Comparison of ENCODE assay signal across 8 cellular contexts in the genomic region with DNA sequence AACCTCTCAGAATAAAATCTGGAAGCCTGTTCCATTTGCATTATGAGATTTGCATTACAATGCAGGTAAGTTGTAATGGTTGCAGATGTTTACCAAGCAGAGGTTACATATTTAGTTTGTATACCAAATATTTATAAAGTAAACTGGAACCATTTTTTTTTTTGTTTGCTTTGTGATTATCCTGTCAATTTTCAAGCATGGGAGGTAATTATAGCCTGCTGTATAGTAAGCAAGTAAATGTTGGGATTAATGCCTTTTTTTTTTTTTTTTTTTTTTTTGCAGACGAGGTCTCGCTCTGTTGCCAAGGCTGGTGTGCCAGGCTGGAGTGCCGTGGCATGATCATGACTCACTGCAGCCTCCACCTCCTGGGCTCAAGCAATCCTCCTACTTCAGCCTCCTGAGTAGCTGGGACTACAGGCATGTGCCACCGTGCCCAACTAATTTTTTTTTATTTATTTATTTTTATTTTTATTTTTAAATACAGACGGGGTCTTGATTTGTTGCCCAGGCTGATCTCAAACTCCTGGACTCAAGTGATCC. TPM values are rescaled to one million over a fixed set of nuclear protein-coding genes. Genes with fewer than 3 reads are reported as not detected.
DNase-seq lines count a peak whose midpoint lies in the region; ATAC-seq and TF ChIP-seq lines count a peak whose summit lies in the region.

No MANE protein-coding gene starts in this region.

- TF ChIP-seq CTCF in breast epithelium (IDR thresholded peaks at IDR 0.05) (no peak), prostate gland (IDR thresholded peaks at IDR 0.05) (no peak)

- intact Hi-C loops in breast epithelium (cut with DNase I; ENCODE audit: low total_unique reads) = no loop called here
- intact Hi-C loops in prostate gland (cut with DNase I) = no loop called here
- intact Hi-C loops in CD4-positive, alpha-beta memory T cell (cut with micrococcal nuclease) = no loop called here

- H3K27me3 ChIP-seq in breast epithelium = no peaks in the 10 kb centered on the region
- no peaks in the 10 kb centered on the region for H3K27me3 ChIP-seq in prostate gland (replicated peaks; ENCODE audit: insufficient read depth)
- no peaks in the 10 kb centered on the region for H3K27me3 ChIP-seq in CD4-positive, alpha-beta memory T cell (ENCODE audit: insufficient read depth, low read length)

- peaks cover 0 to 8% of the 10 kb centered on the region in 2 donors for H3K4me1 ChIP-seq in breast epithelium
- no peaks in the 10 kb centered on the region for H3K4me1 ChIP-seq in prostate gland (replicated peaks)
- peaks cover 61% of the 10 kb centered on the region for H3K4me1 ChIP-seq in CD4-positive, alpha-beta memory T cell (ENCODE audit: insufficient read depth, low read length)

- H3K9me3 ChIP-seq in breast epithelium = no peaks in the 10 kb centered on the region
- no peaks in the 10 kb centered on the region for H3K9me3 ChIP-seq in prostate gland
- H3K9me3 ChIP-seq in CD4-positive, alpha-beta memory T cell (ENCODE audit: control insufficient read depth in 1 of 2, low read length in 2 of 2) = no peaks in the 10 kb centered on the region

- ATAC-seq in HG02610 (IDR thresholded peaks at IDR 0.05; ENCODE audit: unreplicated experiment) = no peak

- POLR2A ChIA-PET in CD4-positive, alpha-beta memory T cell (lab: Charles Lee; ENCODE audit: partially characterized antibody) = interaction anchor here (10.0 kb wide), 1 partner anchor 19 kb away, joined by 137 read pairs; a partner anchor contains a TSS

- peak overlapping the region in 1 of 7 donors; percentile 87 for H3K27ac Mint-ChIP-seq in CD4-positive, alpha-beta memory T cell

- H3K27ac ChIP-seq in breast epithelium = peak overlapping the region; percentile 27 to 41
- peak overlapping the region; percentile 3 to 62 for H3K27ac ChIP-seq in prostate gland
- H3K27ac ChIP-seq in CD4-positive, alpha-beta memory T cell (ENCODE audit: low read depth, low read length) = no peak overlapping the region

- CTCF ChIA-PET in CD4-positive, alpha-beta memory T cell (lab: Charles Lee; ENCODE audit: partially characterized antibody) = interaction anchor here (0.8 to 1.3 kb wide), 2 partner anchors 21 to 43 kb away, joined by 3 read pairs; a partner anchor contains a TSS

- H3K27me3 Mint-ChIP-seq in CD4-positive, alpha-beta memory T cell = no peaks in the 10 kb centered on the region

- H3K4me3 ChIP-seq in breast epithelium = no peak overlapping the region
- H3K4me3 ChIP-seq in prostate gland = no peak overlapping the region
- no peak overlapping the region for H3K4me3 ChIP-seq in CD4-positive, alpha-beta memory T cell (ENCODE audit: low read length in 2 of 2)

- H3K4me3 Mint-ChIP-seq in CD4-positive, alpha-beta memory T cell = peak overlapping the region in 2 of 8 donors; percentile 57 to 68

- peaks cover 8 to 9% of the 10 kb centered on the region in 2 donors for H3K36me3 Mint-ChIP-seq in CD4-positive, alpha-beta memory T cell

- H3K4me1 Mint-ChIP-seq in CD4-positive, alpha-beta memory T cell = peaks cover 44 to 92% (median 64%) of the 10 kb centered on the region in 4 donors

- no peak for TF ChIP-seq POLR2A in breast epithelium (IDR thresholded peaks at IDR 0.05)
- TF ChIP-seq POLR2A in prostate gland (IDR thresholded peaks at IDR 0.05) = no peak

- peak; percentile 41 for DNase-seq in DMS79 (lab: John Stamatoyannopoulos, UW)
- DNase-seq in NCI-H146 (lab: John Stamatoyannopoulos, UW) = peak; percentile 55
- DNase-seq in breast epithelium (ENCODE audit: low spot score in 2 of 2) = no peak
- no peak for DNase-seq in prostate gland (ENCODE audit: low spot score)
- no peak for DNase-seq in NCI-H226
- DNase-seq in CD4-positive, alpha-beta memory T cell = no peak
- DNase-seq in Kasumi-1 (lab: John Stamatoyannopoulos, UW) = no peak

- no peaks in the 10 kb centered on the region for H3K9me3 Mint-ChIP-seq in CD4-positive, alpha-beta memory T cell

- WGBS in prostate gland = 64% methylated on average over 5 of the region's 5 CpGs

- H3K36me3 ChIP-seq in breast epithelium (no peaks in the 10 kb centered on the region), prostate gland (no peaks in the 10 kb centered on the region)
- H3K36me3 ChIP-seq in CD4-positive, alpha-beta memory T cell (ENCODE audit: insufficient read depth, low read length) = no peaks in the 10 kb centered on the region

RNA-seq across cellular contexts. Expression of a gene that starts 21.0 kb away (rescaled TPM):
- 10 to 100 TPM; 42.7 to 69.7 (median 55.7) TPM for total RNA-seq in breast epithelium
- total RNA-seq in prostate gland = 10 to 100 TPM; 54.9 to 93.8 TPM
- total RNA-seq in CD4-positive, alpha-beta memory T cell = 10 to 100 TPM; 70.4 to 73.6 TPM
- 10 to 100 TPM; 47.7 to 67.2 TPM for polyA plus RNA-seq in CD4-positive, alpha-beta memory T cell

RNA-seq across cellular contexts. Expression of a gene that starts 47.0 kb away (rescaled TPM):
- total RNA-seq in breast epithelium (1 to 10 TPM in 2 of 3 donors, under 1 TPM in 1; 0.64 to 4.4 (median 2.6) TPM), prostate gland (10 to 100 TPM in 1 of 2 donors, 1 to 10 TPM in 1; 3.0 to 10.5 TPM)
- total RNA-seq in CD4-positive, alpha-beta memory T cell = 1 to 10 TPM; 2.0 to 2.3 TPM
- polyA plus RNA-seq in CD4-positive, alpha-beta memory T cell = 1 to 10 TPM; 1.5 to 3.4 TPM

Comparison
In these comparisons a context has a peak if more than half of its experiments do, and no peak if none do; other contexts are left out.
1. DNase-seq: peak in DMS79 (single experiment) and NCI-H146 (single experiment); none in breast epithelium (0 of 2), prostate gland (single experiment), NCI-H226 (single experiment), CD4-positive, alpha-beta memory T cell (0 of 5) and Kasumi-1 (0 of 2).